8 cellular contexts compared by ENCODE assay signal in genomic region chrX:37786666-37787337, GRCh38. TPM values are rescaled to one million over a fixed set of nuclear protein-coding genes. Genes with fewer than 3 reads are reported as not detected.
DNase-seq lines count a peak whose midpoint lies in the region; ATAC-seq, FAIRE-seq and TF ChIP-seq lines count a peak whose summit lies in the region.
"Had no signal": no experiment of that assay in that cellular context is flagged by ENCODE, and none has a peak within 500 bp of the region (broad histone marks: within the 10 kb centered on the region; RNA-seq: fewer than 3 reads in every experiment).

No MANE protein-coding gene starts in this region.

- intact Hi-C loops in pancreas (cut with DNase I): no loop called here
- intact Hi-C loops in colonic mucosa (cut with DNase I): no loop called here

- H3K9me3 ChIP-seq in MM.1S (replicated peaks; ENCODE audit: insufficient read depth, low read length): no peaks in the 10 kb centered on the region
- no peaks in the 10 kb centered on the region for H3K9me3 ChIP-seq in pancreas
- no peaks in the 10 kb centered on the region for H3K9me3 ChIP-seq in colonic mucosa

- peak; percentile 79 for DNase-seq in MM.1S
- no peak for DNase-seq in pancreas
- no peak for DNase-seq in colonic mucosa
- no peak for DNase-seq in RKO (ENCODE audit: low spot score)
- no peak for DNase-seq in NCI-H345 (lab: John Stamatoyannopoulos, UW)
- DNase-seq: HCEC 1CT had no signal

- no peaks in the 10 kb centered on the region for H3K9me2 ChIP-seq in MM.1S (replicated peaks; ENCODE audit: insufficient read depth, low read length)

- H3K79me2 ChIP-seq in MM.1S (ENCODE audit: low read length): no peaks in the 10 kb centered on the region

- H3K36me3 ChIP-seq in MM.1S (replicated peaks; ENCODE audit: insufficient read depth, low read length): no peaks in the 10 kb centered on the region
- H3K36me3 ChIP-seq in pancreas: no peaks in the 10 kb centered on the region
- no peaks in the 10 kb centered on the region for H3K36me3 ChIP-seq in colonic mucosa

- H3K9ac ChIP-seq in MM.1S (ENCODE audit: low read length) (peak overlapping the region; percentile 33; the same call in 1 of the 2 replicates), colonic mucosa (ENCODE audit: low read depth in 2 of 2, low read length in 2 of 2) (no peak overlapping the region)

- H3K27ac ChIP-seq in MM.1S (ENCODE audit: low read length) (peak overlapping the region; percentile 88), pancreas (no peak overlapping the region), colonic mucosa (no peak overlapping the region)

- peak; percentile 83 for ATAC-seq in GM18909 (IDR thresholded peaks at IDR 0.05; ENCODE audit: poor library complexity, unreplicated experiment)
- ATAC-seq in HG02642 (IDR thresholded peaks at IDR 0.05; ENCODE audit: poor library complexity, unreplicated experiment): peak; percentile 82
- ATAC-seq in pancreas: no peak

- peaks cover 27% of the 10 kb centered on the region for H3F3A ChIP-seq in MM.1S (ENCODE audit: insufficient read depth, low read length)

- H3K27me3 ChIP-seq in MM.1S (replicated peaks; ENCODE audit: insufficient read depth, low read length) (no peaks in the 10 kb centered on the region), pancreas (peaks cover 0 to 2% (median 0%) of the 10 kb centered on the region in 4 donors), colonic mucosa (no peaks in the 10 kb centered on the region)

- H3K4me2 ChIP-seq in MM.1S (ENCODE audit: low read depth, low read length): peak overlapping the region; percentile 80

- no peak overlapping the region for H2AFZ ChIP-seq in MM.1S (ENCODE audit: low read length)

- peak; percentile 29 for FAIRE-seq in pancreas (lab: Jason Lieb, UNC)

- H3K4me3 ChIP-seq in MM.1S (ENCODE audit: low read length) (peak overlapping the region; percentile 41), pancreas (no peak overlapping the region), colonic mucosa (no peak overlapping the region)

- no peak for TF ChIP-seq CTCF in MM.1S (IDR thresholded peaks at IDR 0.05; ENCODE audit: low read length)
- no peak for TF ChIP-seq CTCF in pancreas (IDR thresholded peaks at IDR 0.05)
- TF ChIP-seq CTCF in colonic mucosa (IDR thresholded peaks at IDR 0.05): no peak

- 54 to 69% methylated on average over 3 of the region's 3 CpGs for WGBS in pancreas, 2 donors

- H3K4me1 ChIP-seq in MM.1S (ENCODE audit: low read length) (peaks cover 40% of the 10 kb centered on the region), pancreas (no peaks in the 10 kb centered on the region), colonic mucosa (no peaks in the 10 kb centered on the region)

- H4K20me1 ChIP-seq in MM.1S (ENCODE audit: insufficient read depth, low read length): no peaks in the 10 kb centered on the region

RNA-seq across cellular contexts. Expression of gene CYBB, which starts 6.9 kb away (rescaled TPM):
- total RNA-seq in pancreas (10 to 100 TPM in 3 of 6 donors, 1 to 10 TPM in 3; 1.5 to 38.3 (median 7.6) TPM), colonic mucosa (10 to 100 TPM in 1 of 2 donors, 1 to 10 TPM in 1; 7.7 to 18.6 TPM)
- polyA plus RNA-seq in pancreas: 1 to 10 TPM in 1 of 2 donors, under 1 TPM in 1; 0.80 to 1.1 TPM

Comparison
In these comparisons a context has a peak if more than half of its experiments do, and no peak if none do; other contexts are left out.
1. ATAC-seq: peak in GM18909 (single experiment) and HG02642 (single experiment); none in pancreas (0 of 4).